ENCODE assay signal across 15 cellular contexts in the genomic region with DNA sequence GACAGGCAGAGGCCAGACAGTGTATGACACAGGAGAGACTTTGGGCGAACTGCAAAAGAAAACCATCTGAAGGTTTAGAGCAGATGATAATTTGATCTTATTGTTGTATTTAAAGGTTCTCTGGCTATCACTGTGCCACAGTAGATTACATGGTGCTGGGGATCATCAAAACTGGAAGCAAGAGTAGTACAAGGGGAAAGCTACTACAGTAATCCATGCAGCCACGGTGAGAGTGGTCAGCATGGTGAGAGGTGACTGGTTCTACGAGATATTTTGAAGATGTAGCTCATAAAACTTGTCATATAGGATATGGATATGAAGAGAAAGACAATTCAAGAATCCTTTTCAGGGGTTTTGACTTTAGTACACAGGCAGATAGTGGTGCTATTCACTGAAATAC.
DNase-seq lines count a peak whose midpoint lies in the region; ATAC-seq, FAIRE-seq and TF ChIP-seq lines count a peak whose summit lies in the region.
"Had no signal": no experiment of that assay in that cellular context is flagged by ENCODE, and none has a peak within 500 bp of the region (broad histone marks: within the 10 kb centered on the region; RNA-seq: fewer than 3 reads in every experiment).

No MANE protein-coding gene starts in this region.

- BruUV-seq in HepG2 (replicated peaks; lab: Mats Ljungman, UMichigan): no TSS peak

- H3K36me3 Mint-ChIP-seq in neural progenitor cell: no peaks in the 10 kb centered on the region

- POLR2A ChIA-PET in HepG2 (lab: Yijun Ruan, JAX): no interaction called here

- ATAC-seq in HepG2 (peak; percentile 36; the same call in 2 of the 3 replicates), right lobe of liver (no peak), RWPE2 (ENCODE audit: low read depth) (peak; percentile 36; the same call in 1 of the 3 replicates), HG02763 (IDR thresholded peaks at IDR 0.05; ENCODE audit: unreplicated experiment) (no peak), HG02588 (IDR thresholded peaks at IDR 0.05; ENCODE audit: unreplicated experiment) (no peak)

- CTCF ChIA-PET in HepG2 (lab: Yijun Ruan, JAX; ENCODE audit: low intra/inter-chr PET ratio, low total read pairs): no interaction called here

- peaks cover 3% of the 10 kb centered on the region for H3K27me3 Mint-ChIP-seq in neural progenitor cell (ENCODE audit: insufficient read depth, low read depth)

- H3K27ac ChIP-seq in HepG2 (ENCODE audit: extremely low read length, insufficient read depth, low read length) (no peak overlapping the region), right lobe of liver (no peak overlapping the region), RWPE2 (ENCODE audit: poor library complexity, severe bottlenecking) (no peak overlapping the region), neural progenitor cell (no peak overlapping the region)
- H3K27ac ChIP-seq: BLaER1, HL-60 had no signal

- H3K4me3 Mint-ChIP-seq in neural progenitor cell: no peak overlapping the region
- H3K4me3 Mint-ChIP-seq: H9 had no signal

- H3K36me3 ChIP-seq in HepG2 (replicated peaks in 1 of 2; ENCODE audit: control insufficient read depth in 1 of 2, insufficient read depth in 2 of 2, low read length in 2 of 2): no peaks in the 10 kb centered on the region
- H3K36me3 ChIP-seq in right lobe of liver: no peaks in the 10 kb centered on the region
- no peaks in the 10 kb centered on the region for H3K36me3 ChIP-seq in RWPE2 (ENCODE audit: low read depth)
- no peaks in the 10 kb centered on the region for H3K36me3 ChIP-seq in neural progenitor cell
- H3K36me3 ChIP-seq: BLaER1 had no signal

- no peak overlapping the region for H2AFZ ChIP-seq in HepG2 (ENCODE audit: low read length)
- peak overlapping the region; percentile 30 for H2AFZ ChIP-seq in neural progenitor cell (replicated peaks)

- H3K9me3 Mint-ChIP-seq in neural progenitor cell: no peaks in the 10 kb centered on the region
- H3K9me3 Mint-ChIP-seq: H9 had no signal

- in situ Hi-C loops in HepG2 (cut with HindIII; ENCODE audit: extremely low pct_ligation_motif_present, low pct_unique_long_range_greater_than_20kb): no loop called here

- DNase-seq in HepG2 (ENCODE audit: low spot score) (no peak), right lobe of liver (no peak), RWPE2 (ENCODE audit: low spot score) (no peak), neural progenitor cell (ENCODE audit: low spot score) (no peak)
- DNase-seq in activated CD8-positive, alpha-beta memory T cell treated with anti-CD3 and anti-CD28 coated beads, Interleukin-2, amount 50 U/mL, for 4 hours: no peak
- DNase-seq: 8988T, AML-193, DMS53, GF-D8, H9 had no signal

- no peaks in the 10 kb centered on the region for H3K4me1 Mint-ChIP-seq in neural progenitor cell

- H3K79me2 ChIP-seq in HepG2 (ENCODE audit: insufficient read depth, low read length): no peaks in the 10 kb centered on the region
- H3K79me2 ChIP-seq in neural progenitor cell (ENCODE audit: low read depth): no peaks in the 10 kb centered on the region

- no peak for TF ChIP-seq POLR2A in HepG2 (IDR thresholded peaks at IDR 0.05; ENCODE audit: insufficient read depth in 1 of 2, low read depth in 2 of 2, low read length in 2 of 2)
- TF ChIP-seq POLR2A in right lobe of liver (IDR thresholded peaks at IDR 0.05): no peak

- intact Hi-C loops in HepG2 (cut with micrococcal nuclease; ENCODE audit: unreplicated experiment) (no loop called here), right lobe of liver (cut with DNase I) (no loop called here)

- TF ChIP-seq EP300 in HepG2 (IDR thresholded peaks at IDR 0.05; ENCODE audit: low read depth in 2 of 2, low read length in 2 of 2) (no peak), HepG2 (CRISPR knock-in tag; IDR thresholded peaks at IDR 0.05; ENCODE audit: borderline replicate concordance) (no peak)

- TF ChIP-seq CTCF in HepG2 (CRISPR knock-in tag; IDR thresholded peaks at IDR 0.05) (no peak), right lobe of liver (IDR thresholded peaks at IDR 0.05) (no peak), RWPE2 (IDR thresholded peaks at IDR 0.05; ENCODE audit: poor library complexity, severe bottlenecking) (no peak), neural progenitor cell (IDR thresholded peaks at IDR 0.05) (no peak)

- H3K4me3 ChIP-seq in HepG2 (replicated peaks in 1 of 3; ENCODE audit: insufficient read depth in 1 of 3, low read depth in 2 of 3, low read length in 3 of 3) (no peak overlapping the region), right lobe of liver (no peak overlapping the region), RWPE2 (ENCODE audit: severe bottlenecking) (no peak overlapping the region), neural progenitor cell (no peak overlapping the region)
- H3K4me3 ChIP-seq: BLaER1 had no signal

- H3K4me1 ChIP-seq in HepG2 (ENCODE audit: insufficient read depth, low read length): no peaks in the 10 kb centered on the region
- no peaks in the 10 kb centered on the region for H3K4me1 ChIP-seq in right lobe of liver
- no peaks in the 10 kb centered on the region for H3K4me1 ChIP-seq in RWPE2 (ENCODE audit: insufficient read depth, poor library complexity, severe bottlenecking)
- H3K4me1 ChIP-seq in neural progenitor cell: no peaks in the 10 kb centered on the region
- H3K4me1 ChIP-seq: BLaER1 had no signal

- no peak for TF ChIP-seq RAD21 in HepG2 (CRISPR knock-in tag; IDR thresholded peaks at IDR 0.05)

- no peaks in the 10 kb centered on the region for H3K9me3 ChIP-seq in HepG2 (ENCODE audit: low read length)
- no peaks in the 10 kb centered on the region for H3K9me3 ChIP-seq in right lobe of liver
- no peaks in the 10 kb centered on the region for H3K9me3 ChIP-seq in RWPE2 (ENCODE audit: severe bottlenecking)
- H3K9me3 ChIP-seq in neural progenitor cell (ENCODE audit: low read depth): no peaks in the 10 kb centered on the region
- H3K9me3 ChIP-seq: BLaER1 had no signal

- H3F3A ChIP-seq in neural progenitor cell (ENCODE audit: low read depth): no peaks in the 10 kb centered on the region

- FAIRE-seq in HepG2 (lab: Jason Lieb, UNC): no peak
- FAIRE-seq: GM19239 had no signal

- no peaks in the 10 kb centered on the region for H3K27me3 ChIP-seq in HepG2 (ENCODE audit: control insufficient read depth in 1 of 2, insufficient read depth in 2 of 2, low read length in 2 of 2)
- H3K27me3 ChIP-seq in right lobe of liver: no peaks in the 10 kb centered on the region
- H3K27me3 ChIP-seq in RWPE2 (ENCODE audit: insufficient read depth, poor library complexity, severe bottlenecking): no peaks in the 10 kb centered on the region
- no peaks in the 10 kb centered on the region for H3K27me3 ChIP-seq in neural progenitor cell
- H3K27me3 ChIP-seq: BLaER1 had no signal

- H3K9ac ChIP-seq in HepG2 (ENCODE audit: insufficient read depth, low read depth, low read length) (no peak overlapping the region), neural progenitor cell (no peak overlapping the region)
- H3K9ac ChIP-seq: BLaER1 had no signal

- under 1% methylated on average over 3 of the region's 3 CpGs for WGBS in HepG2 (ENCODE audit: low lambda C conversion rate)
- whole genome bisulfite sequencing in right lobe of liver (ENCODE audit: insufficient coverage, low coverage, low lambda C conversion rate, missing lambda C conversion rate): 75% methylated on average over 3 of the region's 3 CpGs

- no peak overlapping the region for H3K27ac Mint-ChIP-seq in neural progenitor cell

- H4K20me1 ChIP-seq in HepG2 (ENCODE audit: insufficient read depth, low read length): no peaks in the 10 kb centered on the region
- H4K20me1 ChIP-seq in neural progenitor cell (ENCODE audit: low read depth): no peaks in the 10 kb centered on the region
- H4K20me1 ChIP-seq: BLaER1 had no signal

- H3K4me2 ChIP-seq in HepG2 (ENCODE audit: low read depth, low read length): no peak overlapping the region
- H3K4me2 ChIP-seq in neural progenitor cell: no peak overlapping the region
- H3K4me2 ChIP-seq: BLaER1 had no signal

TF ChIP-seq in HepG2, 621 proteins besides CTCF, POLR2A, EP300 and RAD21 (continues in another document):
- TF ChIP-seq, protein P1, sequence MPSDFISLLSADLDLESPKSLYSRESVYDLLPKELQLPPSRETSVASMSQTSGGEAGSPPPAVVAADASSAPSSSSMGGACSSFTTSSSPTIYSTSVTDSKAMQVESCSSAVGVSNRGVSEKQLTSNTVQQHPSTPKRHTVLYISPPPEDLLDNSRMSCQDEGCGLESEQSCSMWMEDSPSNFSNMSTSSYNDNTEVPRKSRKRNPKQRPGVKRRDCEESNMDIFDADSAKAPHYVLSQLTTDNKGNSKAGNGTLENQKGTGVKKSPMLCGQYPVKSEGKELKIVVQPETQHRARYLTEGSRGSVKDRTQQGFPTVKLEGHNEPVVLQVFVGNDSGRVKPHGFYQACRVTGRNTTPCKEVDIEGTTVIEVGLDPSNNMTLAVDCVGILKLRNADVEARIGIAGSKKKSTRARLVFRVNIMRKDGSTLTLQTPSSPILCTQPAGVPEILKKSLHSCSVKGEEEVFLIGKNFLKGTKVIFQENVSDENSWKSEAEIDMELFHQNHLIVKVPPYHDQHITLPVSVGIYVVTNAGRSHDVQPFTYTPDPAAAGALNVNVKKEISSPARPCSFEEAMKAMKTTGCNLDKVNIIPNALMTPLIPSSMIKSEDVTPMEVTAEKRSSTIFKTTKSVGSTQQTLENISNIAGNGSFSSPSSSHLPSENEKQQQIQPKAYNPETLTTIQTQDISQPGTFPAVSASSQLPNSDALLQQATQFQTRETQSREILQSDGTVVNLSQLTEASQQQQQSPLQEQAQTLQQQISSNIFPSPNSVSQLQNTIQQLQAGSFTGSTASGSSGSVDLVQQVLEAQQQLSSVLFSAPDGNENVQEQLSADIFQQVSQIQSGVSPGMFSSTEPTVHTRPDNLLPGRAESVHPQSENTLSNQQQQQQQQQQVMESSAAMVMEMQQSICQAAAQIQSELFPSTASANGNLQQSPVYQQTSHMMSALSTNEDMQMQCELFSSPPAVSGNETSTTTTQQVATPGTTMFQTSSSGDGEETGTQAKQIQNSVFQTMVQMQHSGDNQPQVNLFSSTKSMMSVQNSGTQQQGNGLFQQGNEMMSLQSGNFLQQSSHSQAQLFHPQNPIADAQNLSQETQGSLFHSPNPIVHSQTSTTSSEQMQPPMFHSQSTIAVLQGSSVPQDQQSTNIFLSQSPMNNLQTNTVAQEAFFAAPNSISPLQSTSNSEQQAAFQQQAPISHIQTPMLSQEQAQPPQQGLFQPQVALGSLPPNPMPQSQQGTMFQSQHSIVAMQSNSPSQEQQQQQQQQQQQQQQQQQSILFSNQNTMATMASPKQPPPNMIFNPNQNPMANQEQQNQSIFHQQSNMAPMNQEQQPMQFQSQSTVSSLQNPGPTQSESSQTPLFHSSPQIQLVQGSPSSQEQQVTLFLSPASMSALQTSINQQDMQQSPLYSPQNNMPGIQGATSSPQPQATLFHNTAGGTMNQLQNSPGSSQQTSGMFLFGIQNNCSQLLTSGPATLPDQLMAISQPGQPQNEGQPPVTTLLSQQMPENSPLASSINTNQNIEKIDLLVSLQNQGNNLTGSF (CRISPR knock-in tag; IDR thresholded peaks at IDR 0.05): no peak
- TF ChIP-seq CC2D1A (CRISPR knock-in tag; IDR thresholded peaks at IDR 0.05): no peak
- TF ChIP-seq EEA1 (CRISPR knock-in tag; IDR thresholded peaks at IDR 0.05; ENCODE audit: borderline replicate concordance): no peak

Comparison
In these comparisons a context has a peak if more than half of its experiments do, and no peak if none do; other contexts are left out.
1. ATAC-seq: peak in HepG2 (single experiment) and RWPE2 (single experiment); none in right lobe of liver (0 of 4), HG02763 (single experiment) and HG02588 (single experiment).